ENCODE assay signal across 10 cellular contexts in the genomic region with DNA sequence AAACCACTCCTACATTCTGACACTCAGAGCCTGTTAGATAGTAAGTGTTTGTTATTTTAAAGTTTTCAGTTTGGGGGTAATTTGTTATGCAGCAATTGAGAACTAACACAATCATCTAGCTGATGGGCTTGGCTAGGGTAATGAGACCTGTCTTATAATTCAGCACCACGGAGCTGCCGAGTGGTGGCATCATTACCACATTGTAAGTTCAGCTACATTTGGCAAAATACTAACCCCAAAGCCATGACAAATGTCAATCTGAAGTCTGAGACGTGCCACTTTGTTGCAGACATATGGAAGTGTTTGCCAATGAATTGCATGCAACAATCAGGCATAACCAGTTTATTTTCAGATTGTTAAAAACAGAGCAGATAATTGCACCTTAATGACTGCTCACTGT. TPM values are rescaled to one million over a fixed set of nuclear protein-coding genes. Genes with fewer than 3 reads are reported as not detected.
DNase-seq lines count a peak whose midpoint lies in the region; ATAC-seq, FAIRE-seq and TF ChIP-seq lines count a peak whose summit lies in the region.
"Had no signal": no experiment of that assay in that cellular context is flagged by ENCODE, and none has a peak within 500 bp of the region (broad histone marks: within the 10 kb centered on the region; RNA-seq: fewer than 3 reads in every experiment).

No MANE protein-coding gene starts in this region.

- RAD21 ChIA-PET in GM12878 (lab: Charles Lee; ENCODE audit: unreplicated experiment) = interaction anchor here (0.8 to 0.9 kb wide), 2 partner anchors 23 to 58 kb away, joined by 3 read pairs; no protein-coding TSS in a partner anchor

- H3K9me2 ChIP-seq in GM23248 (ENCODE audit: insufficient read depth) = no peaks in the 10 kb centered on the region

- TF ChIP-seq RAD21 in GM12878 (IDR thresholded peaks at IDR 0.05; ENCODE audit: insufficient read depth, low read depth, low read length) = 0 out of 2 replicates have a peak, but pooled peaks have one; percentile 14

- H3K9ac ChIP-seq in GM23248 (no peak overlapping the region), GM12878 (ENCODE audit: control insufficient read depth, insufficient read depth, low read length) (no peak overlapping the region)

- H4K20me1 ChIP-seq in GM23248 (ENCODE audit: insufficient read depth) (no peaks in the 10 kb centered on the region), GM12878 (ENCODE audit: control insufficient read depth, insufficient read depth) (no peaks in the 10 kb centered on the region)

- no peaks in the 10 kb centered on the region for H3K9me3 ChIP-seq in GM23248 (ENCODE audit: low read depth)
- H3K9me3 ChIP-seq in GM12878 (replicated peaks; ENCODE audit: control insufficient read depth, insufficient read depth, low read length) = no peaks in the 10 kb centered on the region
- peaks cover 0 to 27% (median 0%) of the 10 kb centered on the region in 3 donors for H3K9me3 ChIP-seq in gastroesophageal sphincter
- H3K9me3 ChIP-seq: Caco-2 had no signal

- H3K79me2 ChIP-seq in GM23248 (ENCODE audit: insufficient read depth) = no peaks in the 10 kb centered on the region
- H3K79me2 ChIP-seq in GM12878 (ENCODE audit: control insufficient read depth, insufficient read depth, low read length) = no peaks in the 10 kb centered on the region

- peak; percentile 42 for DNase-seq in GM23248
- no peak for DNase-seq in GM12878 (ENCODE audit: low read depth, low spot score)
- peak; percentile 40 for DNase-seq in kidney tubule cell (ENCODE audit: low spot score)
- no peak for DNase-seq in activated CD4-positive, CD25-positive, alpha-beta regulatory T cell treated with anti-CD3 and anti-CD28 coated beads, Interleukin-2, amount 50 U/mL, for 72 hours
- DNase-seq in T1000 (lab: John Stamatoyannopoulos, UW) = no peak
- DNase-seq: Caco-2 had no signal

- H3F3A ChIP-seq in GM23248 (ENCODE audit: insufficient read depth) = no peaks in the 10 kb centered on the region

- no peaks in the 10 kb centered on the region for H3K4me1 ChIP-seq in GM23248 (ENCODE audit: insufficient read depth)
- H3K4me1 ChIP-seq in GM12878 (ENCODE audit: control insufficient read depth, insufficient read depth, low read length) = no peaks in the 10 kb centered on the region
- no peaks in the 10 kb centered on the region for H3K4me1 ChIP-seq in gastroesophageal sphincter
- H3K4me1 ChIP-seq: Caco-2 had no signal

- H2AFZ ChIP-seq in GM23248 = no peak overlapping the region
- no peak overlapping the region for H2AFZ ChIP-seq in GM12878 (ENCODE audit: control insufficient read depth, low read depth, low read length)

- in situ Hi-C loops in GM23248 (cut with MboI) = no loop called here
- in situ Hi-C loops in GM12878 (cut with MboI) = no loop called here

- SMC1A ChIA-PET in GM12878 (lab: Charles Lee; ENCODE audit: uncharacterized antibody, unreplicated experiment) = interaction anchor here (0.7 to 1.5 kb wide), 7 partner anchors 13 to 382 kb away, joined by 3 to 5 read pairs (median 3); a partner anchor contains a TSS

- BruUV-seq in GM12878 (replicated peaks; lab: Mats Ljungman, UMichigan) = no TSS peak

- CTCF ChIA-PET in GM12878 (lab: Yijun Ruan, JAX) = interaction anchor here (0.9 to 1.2 kb wide), 2 partner anchors 13 to 23 kb away, joined by 3 to 4 read pairs; no protein-coding TSS in a partner anchor

- H3K4me2 ChIP-seq in GM23248 (ENCODE audit: unreplicated experiment) = no peak overlapping the region
- no peak overlapping the region for H3K4me2 ChIP-seq in GM12878 (ENCODE audit: control insufficient read depth, insufficient read depth)

- ATAC-seq in GM12878 (no peak), HG03469 (IDR thresholded peaks at IDR 0.05; ENCODE audit: unreplicated experiment) (no peak), gastroesophageal sphincter (no peak)

- TF ChIP-seq POLR2A in GM12878 (IDR thresholded peaks at IDR 0.05; ENCODE audit: low read depth, low read length) (no peak), gastroesophageal sphincter (IDR thresholded peaks at IDR 0.05) (no peak)

- TF ChIP-seq EP300 in GM12878 (IDR thresholded peaks at IDR 0.05; ENCODE audit: borderline replicate concordance in 1 of 2, control insufficient read depth in 1 of 2, low read depth in 2 of 2, low read length in 2 of 2) (no peak), gastroesophageal sphincter (IDR thresholded peaks at IDR 0.05) (no peak)

- H3K36me3 ChIP-seq in GM23248 (ENCODE audit: low read depth) (no peaks in the 10 kb centered on the region), GM12878 (ENCODE audit: control insufficient read depth in 2 of 2, insufficient read depth in 2 of 2, low read length in 1 of 2) (peaks cover 0 to 12% of the 10 kb centered on the region in 2 experiments; a peak in 2 of 4 replicates), gastroesophageal sphincter (no peaks in the 10 kb centered on the region)

- H3K27ac ChIP-seq in 22Rv1 = no peak overlapping the region
- H3K27ac ChIP-seq in GM23248 = no peak overlapping the region
- H3K27ac ChIP-seq in GM12878 (ENCODE audit: control insufficient read depth, insufficient read depth) = no peak overlapping the region
- no peak overlapping the region for H3K27ac ChIP-seq in gastroesophageal sphincter
- H3K27ac ChIP-seq: RWPE1 had no signal

- peaks cover 15% of the 10 kb centered on the region for H3K27me3 ChIP-seq in GM23248 (replicated peaks; ENCODE audit: insufficient read depth)
- H3K27me3 ChIP-seq in GM12878 (replicated peaks in 1 of 2; ENCODE audit: control insufficient read depth in 2 of 2, insufficient read depth in 2 of 2, low read length in 1 of 2) = no peaks in the 10 kb centered on the region
- H3K27me3 ChIP-seq in gastroesophageal sphincter = no peaks in the 10 kb centered on the region

- WGBS in GM23248 (ENCODE audit: low coverage in 1 of 2, low lambda C conversion rate in 2 of 2, missing lambda C conversion rate in 2 of 2), 2 experiments = 2 to 5% methylated on average over 3 of the region's 3 CpGs
- WGBS in GM12878 (ENCODE audit: insufficient coverage, insufficient replicate concordance, low lambda C conversion rate, missing lambda C conversion rate) = 52% methylated on average over 3 of the region's 3 CpGs
- 37 to 45% methylated on average over 3 of the region's 3 CpGs for WGBS in gastroesophageal sphincter (ENCODE audit: low coverage in 1 of 2), 2 donors

- no peak for FAIRE-seq in GM12878 (lab: Jason Lieb, UNC)

- TF ChIP-seq CTCF in 22Rv1 (IDR thresholded peaks at IDR 0.05) (0 out of 2 replicates have a peak, but pooled peaks have one; percentile 10), GM12878 (IDR thresholded peaks at IDR 0.05 in 2 of 3, conservative IDR thresholded peaks at IDR 0.05 in 1 of 3; ENCODE audit: control insufficient read depth in 2 of 3, extremely low read depth in 1 of 3, insufficient read depth in 1 of 3, low read depth in 3 of 3, low read length in 3 of 3) (no peak), gastroesophageal sphincter (IDR thresholded peaks at IDR 0.05) (peak in 1 of 4 experiments; percentile 26)

- intact Hi-C loops in GM12878 (cut with micrococcal nuclease; ENCODE audit: unreplicated experiment) = no loop called here

- POLR2A ChIA-PET in GM12878 (lab: Charles Lee) = interaction anchor here (0.6 kb wide), 1 partner anchor 158 kb away, joined by 3 read pairs; no protein-coding TSS in a partner anchor

- H3K4me3 ChIP-seq in GM23248 = no peak overlapping the region
- H3K4me3 ChIP-seq in GM12878 = no peak overlapping the region
- no peak overlapping the region for H3K4me3 ChIP-seq in gastroesophageal sphincter

TF ChIP-seq in GM12878, 131 proteins besides CTCF, POLR2A, EP300 and RAD21:
- TF ChIP-seq CBX5 (IDR thresholded peaks at IDR 0.05; ENCODE audit: low read depth) (no peak), TCF12 (IDR thresholded peaks at IDR 0.05; ENCODE audit: low read depth, low read length) (no peak), FOXM1 (IDR thresholded peaks at IDR 0.05; ENCODE audit: low read depth, low read length) (no peak), IRF4 (IDR thresholded peaks at IDR 0.05; ENCODE audit: low read depth, low read length) (no peak), YY1 (IDR thresholded peaks at IDR 0.05; ENCODE audit: low read depth, low read length) (no peak), ZBED1 (IDR thresholded peaks at IDR 0.05; ENCODE audit: borderline replicate concordance) (no peak), BHLHE40 (IDR thresholded peaks at IDR 0.05; ENCODE audit: borderline replicate concordance in 1 of 2, low read depth in 2 of 2, low read length in 1 of 2) (no peak), EGR1 (IDR thresholded peaks at IDR 0.05; ENCODE audit: borderline replicate concordance in 1 of 2, low read depth in 2 of 2, low read length in 2 of 2) (no peak)
TF ChIP-seq in GM12878: peak in this region for 0.

RNA-seq across cellular contexts. Expression of a gene that starts 52.7 kb away (rescaled TPM):
- total RNA-seq in GM23248 (2014; rRNA removed; shearing (Covaris generic)) = not detected in 2 replicates
- polyA plus RNA-seq in GM23248 (2016; fragmentation: Nextera tagmentation; extraction: Ambion mirVana) = not detected in 2 replicates
- total RNA-seq in GM12878 (2013; cell fraction: nucleolus; rRNA removed) = 551 and 574 TPM in 2 replicates
- total RNA-seq in GM12878 (2014; rRNA removed) = 23.6 and 27.5 TPM in 2 replicates
- total RNA-seq in GM12878 (2014; rRNA removed; fragmentation: Illumina TruSeq; extraction: Trizol) = 26.8 and 28.0 TPM in 2 replicates
- total RNA-seq in GM12878 (2021) = 28.7 and 29.7 TPM in 2 replicates
- 7.9 TPM for polyA plus RNA-seq in GM12878 (2011; ENCODE audit: low read depth)
- 91.8 and 99.8 TPM in 2 replicates for polyA plus RNA-seq in GM12878 (2011; rRNA removed)
- polyA plus RNA-seq in GM12878 (2011; cell fraction: cytosol; rRNA removed) = 60.5 and 63.5 TPM in 2 replicates
- 139 and 178 TPM in 2 replicates for polyA plus RNA-seq in GM12878 (2011; cell fraction: nucleus; rRNA removed)
- polyA plus RNA-seq in GM12878 (2012) = 12.3 and 19.6 TPM in 2 replicates
- polyA plus RNA-seq in GM12878 (2014; fragmentation: Illumina TruSeq; extraction: Trizol) = 26.5 and 30.0 TPM in 2 replicates
- 1 to 10 TPM; 4.0 to 4.2 TPM for polyA plus RNA-seq in GM12878 (2014; fragmentation: Nextera tagmentation; extraction: Ambion mirVana)
- 23.0 and 25.2 TPM in 2 replicates for polyA plus RNA-seq in GM12878 (2014; rRNA removed)
- 10 to 100 TPM; 16.5 to 19.9 TPM for polyA plus RNA-seq in GM12878 (2016; fragmentation: Nextera tagmentation; extraction: Ambion mirVana)
- 104 and 116 TPM in 2 replicates for polyA minus RNA-seq in GM12878 (2011; rRNA and poly(A)+ RNA removed)
- 29.4 and 31.6 TPM in 2 replicates for polyA minus RNA-seq in GM12878 (2011; cell fraction: cytosol; rRNA and poly(A)+ RNA removed)
- 52.3 and 65.3 TPM in 2 replicates for polyA minus RNA-seq in GM12878 (2011; cell fraction: nucleus; rRNA and poly(A)+ RNA removed)
- total RNA-seq in gastroesophageal sphincter = 1 to 10 TPM in 2 of 4 donors, under 1 TPM in 2; 0.62 to 1.9 (median 1.0) TPM
- total RNA-seq: Caco-2 had no signal

Comparison
In these comparisons a context has a peak if more than half of its experiments do, and no peak if none do; other contexts are left out.
1. DNase-seq: peak in GM23248 (single experiment) and kidney tubule cell (single experiment); none in GM12878 (single experiment), activated CD4-positive, CD25-positive, alpha-beta regulatory T cell treated with anti-CD3 and anti-CD28 coated beads, Interleukin-2, amount 50 U/mL, for 72 hours (single experiment) and T1000 (single experiment).
2. RNA of a gene that starts 52.7 kb away (total RNA-seq): 23.6 to 574 TPM in GM12878; 0.62 to 1.9 TPM in gastroesophageal sphincter and not detected in GM23248; every median in the first group is over 4 times any median in the second.